1 cellular context compared by ENCODE assay signal in the genomic region with DNA sequence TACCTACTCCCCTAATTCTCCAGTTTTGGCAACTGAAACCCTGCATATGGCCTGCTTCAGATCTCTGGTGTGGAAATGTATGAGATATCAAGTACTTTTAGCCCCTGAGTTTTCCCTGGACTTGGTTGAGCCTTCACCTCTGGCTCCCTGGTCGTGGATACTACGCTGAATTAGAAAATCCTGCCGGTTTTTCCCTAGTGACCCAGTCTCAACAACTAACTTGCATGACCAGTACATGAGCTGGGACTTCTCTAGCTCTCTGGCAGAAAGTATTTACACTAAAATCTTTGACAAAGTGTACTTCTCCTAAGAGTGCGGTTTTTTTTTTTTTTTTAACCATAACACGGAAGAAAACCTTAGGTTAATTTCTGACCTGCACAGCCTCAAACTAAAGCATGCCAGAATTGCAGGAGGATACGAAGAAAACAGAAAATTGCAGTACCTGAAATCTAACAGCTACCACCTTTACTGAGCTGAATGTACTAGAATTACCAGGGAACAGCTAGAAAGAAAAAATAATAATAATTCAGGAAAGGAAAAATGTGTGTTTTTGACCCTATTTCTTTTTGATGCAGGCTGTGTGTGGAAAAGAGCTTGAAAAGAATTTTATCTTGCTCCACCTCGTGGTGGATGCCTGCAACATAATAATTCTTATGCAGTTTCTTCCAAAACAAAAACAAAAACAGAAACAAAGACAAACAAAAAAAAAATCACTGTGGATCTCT.
TF ChIP-seq lines count a peak whose summit lies in the region.

No MANE protein-coding gene starts in this region.

TF ChIP-seq in GM23338, 12 proteins besides CTCF, POLR2A, EP300 and RAD21 (continued from another document):
- no peak for TF ChIP-seq NANOG (IDR thresholded peaks at IDR 0.05; ENCODE audit: borderline replicate concordance)
- no peak for TF ChIP-seq ZNF331 (CRISPR knock-in tag; IDR thresholded peaks at IDR 0.05; ENCODE audit: low read depth)
- no peak for TF ChIP-seq POLR2AphosphoS5 (IDR thresholded peaks at IDR 0.05; ENCODE audit: low read depth)
- TF ChIP-seq JUNB (IDR thresholded peaks at IDR 0.05; ENCODE audit: unreplicated experiment) = no peak
- TF ChIP-seq ETS1 (IDR thresholded peaks at IDR 0.05) = no peak
- TF ChIP-seq EZH2phosphoT487 (IDR thresholded peaks at IDR 0.05; ENCODE audit: unreplicated experiment) = no peak
